Comparison of ENCODE assay signal across 1 cellular context in the genomic region with DNA sequence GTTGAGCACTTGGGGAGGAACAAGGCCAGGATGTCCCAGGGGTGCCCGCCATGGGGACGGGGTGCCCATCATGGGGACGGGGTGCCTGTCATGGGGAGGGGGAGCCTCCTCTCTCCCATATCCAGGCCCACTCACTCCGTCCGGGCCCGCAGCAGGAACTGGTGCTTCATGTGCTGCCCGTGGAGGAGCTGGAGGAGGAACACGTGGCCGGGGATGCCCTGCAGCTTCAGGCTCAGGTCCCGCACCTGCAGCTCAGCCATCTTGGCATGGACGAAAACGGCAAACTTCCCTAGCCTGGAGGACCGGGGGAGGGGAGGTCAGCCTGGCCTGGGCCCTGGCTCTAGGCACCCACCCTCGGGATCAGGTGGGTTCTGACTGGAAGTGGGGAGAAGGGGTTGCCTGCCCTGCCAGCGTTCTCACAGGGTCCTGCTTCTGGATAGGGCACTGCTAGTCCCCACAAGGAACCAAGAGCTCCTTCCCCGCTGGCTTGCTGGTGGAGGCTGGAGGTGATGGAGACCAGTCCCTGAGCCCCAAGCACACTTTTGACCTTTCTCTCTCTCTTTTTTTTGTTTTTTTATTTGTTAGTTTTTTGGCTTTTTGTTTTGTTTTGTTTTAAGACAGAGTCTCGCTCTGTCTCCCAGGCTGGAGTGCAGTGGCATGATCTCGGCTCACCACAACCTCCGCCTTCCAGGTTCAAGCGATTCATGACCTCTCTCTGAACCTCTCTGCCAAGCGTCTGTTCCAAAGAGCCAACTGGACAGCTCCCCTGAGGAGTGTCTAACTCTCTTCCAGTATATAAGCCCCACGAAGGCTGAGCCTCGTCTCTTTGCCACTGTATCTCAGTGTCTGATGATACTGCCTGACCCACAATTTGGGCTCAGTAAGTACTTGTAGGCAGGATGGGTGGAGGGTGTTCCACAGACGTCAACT.
TF ChIP-seq lines count a peak whose summit lies in the region.

No MANE protein-coding gene starts in this region.

TF ChIP-seq in K562, 482 proteins besides CTCF, POLR2A, EP300 and RAD21:
- TF ChIP-seq DPF2 (IDR thresholded peaks at IDR 0.05) = no peak
- TF ChIP-seq TOE1 (IDR thresholded peaks at IDR 0.05; ENCODE audit: borderline replicate concordance) = no peak
- no peak for TF ChIP-seq TOE1 (CRISPR knock-in tag; IDR thresholded peaks at IDR 0.05; ENCODE audit: borderline replicate concordance, low read depth)
- 0 out of 2 replicates have a peak, but pooled peaks have one; percentile 23 for TF ChIP-seq RBFOX2 (IDR thresholded peaks at IDR 0.05; ENCODE audit: low read depth, low read length)
- TF ChIP-seq ELF4 (CRISPR knock-in tag; IDR thresholded peaks at IDR 0.05) = no peak
- no peak for TF ChIP-seq JUNB (CRISPR knock-in tag; conservative IDR thresholded peaks at IDR 0.05)
